2 cellular contexts compared by ENCODE assay signal in the genomic region with DNA sequence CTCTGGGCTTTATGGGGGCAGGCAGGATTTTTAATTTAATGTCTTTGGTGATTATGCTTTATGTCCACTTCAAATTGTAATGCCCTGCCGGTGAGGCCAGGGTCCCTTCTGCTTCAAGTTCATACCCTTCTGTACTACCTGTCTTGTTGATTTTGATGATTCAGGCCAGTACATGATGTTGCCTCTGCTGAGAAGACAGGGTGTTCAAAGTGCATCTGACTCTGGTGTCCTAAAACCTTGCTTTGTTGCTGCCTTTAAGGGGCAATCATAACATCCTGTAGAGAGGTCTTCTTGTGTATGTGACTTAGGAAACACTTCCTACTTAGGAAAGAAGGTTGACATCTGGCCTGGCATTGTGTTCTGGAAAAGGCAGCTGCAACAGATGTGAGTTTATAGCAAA.
TF ChIP-seq lines count a peak whose summit lies in the region.

No MANE protein-coding gene starts in this region.

TF ChIP-seq in A549, 52 proteins besides CTCF, POLR2A, EP300 and RAD21:
- TF ChIP-seq NR3C1 (IDR thresholded peaks at IDR 0.05) (no peak), POLR2AphosphoS2 (conservative IDR thresholded peaks at IDR 0.05; ENCODE audit: low read length) (no peak), HOXB13 (CRISPR knock-in tag; IDR thresholded peaks at IDR 0.05; ENCODE audit: low read depth) (no peak), BHLHE40 (IDR thresholded peaks at IDR 0.05; ENCODE audit: low read depth, low read length) (no peak), ZFP36 (IDR thresholded peaks at IDR 0.05; ENCODE audit: borderline replicate concordance, partially characterized antibody) (no peak), HOXB5 (CRISPR knock-in tag; IDR thresholded peaks at IDR 0.05) (no peak), NFE2L2 (conservative IDR thresholded peaks at IDR 0.05; ENCODE audit: low read length) (no peak), FOXS1 (CRISPR knock-in tag; IDR thresholded peaks at IDR 0.05) (no peak), MAFK (IDR thresholded peaks at IDR 0.05; ENCODE audit: partially characterized antibody) (no peak), TFCP2L1 (CRISPR knock-in tag; IDR thresholded peaks at IDR 0.05) (no peak), RNF2 (IDR thresholded peaks at IDR 0.05; ENCODE audit: borderline replicate concordance, low read depth) (no peak), MYC (IDR thresholded peaks at IDR 0.05; ENCODE audit: borderline replicate concordance, low read length) (no peak), HOXA7 (CRISPR knock-in tag; IDR thresholded peaks at IDR 0.05) (no peak)
- TF ChIP-seq, protein P1, sequence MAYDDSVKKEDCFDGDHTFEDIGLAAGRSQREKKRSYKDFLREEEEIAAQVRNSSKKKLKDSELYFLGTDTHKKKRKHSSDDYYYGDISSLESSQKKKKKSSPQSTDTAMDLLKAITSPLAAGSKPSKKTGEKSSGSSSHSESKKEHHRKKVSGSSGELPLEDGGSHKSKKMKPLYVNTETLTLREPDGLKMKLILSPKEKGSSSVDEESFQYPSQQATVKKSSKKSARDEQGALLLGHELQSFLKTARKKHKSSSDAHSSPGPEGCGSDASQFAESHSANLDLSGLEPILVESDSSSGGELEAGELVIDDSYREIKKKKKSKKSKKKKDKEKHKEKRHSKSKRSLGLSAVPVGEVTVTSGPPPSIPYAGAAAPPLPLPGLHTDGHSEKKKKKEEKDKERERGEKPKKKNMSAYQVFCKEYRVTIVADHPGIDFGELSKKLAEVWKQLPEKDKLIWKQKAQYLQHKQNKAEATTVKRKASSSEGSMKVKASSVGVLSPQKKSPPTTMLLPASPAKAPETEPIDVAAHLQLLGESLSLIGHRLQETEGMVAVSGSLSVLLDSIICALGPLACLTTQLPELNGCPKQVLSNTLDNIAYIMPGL (CRISPR knock-in tag; IDR thresholded peaks at IDR 0.05; ENCODE audit: borderline replicate concordance): no peak
- TF ChIP-seq, protein P2, sequence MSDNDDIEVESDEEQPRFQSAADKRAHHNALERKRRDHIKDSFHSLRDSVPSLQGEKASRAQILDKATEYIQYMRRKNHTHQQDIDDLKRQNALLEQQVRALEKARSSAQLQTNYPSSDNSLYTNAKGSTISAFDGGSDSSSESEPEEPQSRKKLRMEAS (IDR thresholded peaks at IDR 0.05): no peak
- TF ChIP-seq, protein P3, sequence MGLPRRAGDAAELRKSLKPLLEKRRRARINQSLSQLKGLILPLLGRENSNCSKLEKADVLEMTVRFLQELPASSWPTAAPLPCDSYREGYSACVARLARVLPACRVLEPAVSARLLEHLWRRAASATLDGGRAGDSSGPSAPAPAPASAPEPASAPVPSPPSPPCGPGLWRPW (IDR thresholded peaks at IDR 0.05): no peak
- TF ChIP-seq, protein P4, sequence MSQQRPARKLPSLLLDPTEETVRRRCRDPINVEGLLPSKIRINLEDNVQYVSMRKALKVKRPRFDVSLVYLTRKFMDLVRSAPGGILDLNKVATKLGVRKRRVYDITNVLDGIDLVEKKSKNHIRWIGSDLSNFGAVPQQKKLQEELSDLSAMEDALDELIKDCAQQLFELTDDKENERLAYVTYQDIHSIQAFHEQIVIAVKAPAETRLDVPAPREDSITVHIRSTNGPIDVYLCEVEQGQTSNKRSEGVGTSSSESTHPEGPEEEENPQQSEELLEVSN (IDR thresholded peaks at IDR 0.05; ENCODE audit: borderline replicate concordance, low read depth): no peak
- TF ChIP-seq, protein P5, sequence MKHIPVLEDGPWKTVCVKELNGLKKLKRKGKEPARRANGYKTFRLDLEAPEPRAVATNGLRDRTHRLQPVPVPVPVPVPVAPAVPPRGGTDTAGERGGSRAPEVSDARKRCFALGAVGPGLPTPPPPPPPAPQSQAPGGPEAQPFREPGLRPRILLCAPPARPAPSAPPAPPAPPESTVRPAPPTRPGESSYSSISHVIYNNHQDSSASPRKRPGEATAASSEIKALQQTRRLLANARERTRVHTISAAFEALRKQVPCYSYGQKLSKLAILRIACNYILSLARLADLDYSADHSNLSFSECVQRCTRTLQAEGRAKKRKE (CRISPR knock-in tag; IDR thresholded peaks at IDR 0.05; ENCODE audit: low read depth): no peak

TF ChIP-seq in endothelial cell of umbilical vein, 7 proteins besides CTCF, POLR2A, EP300 and RAD21:
- TF ChIP-seq, protein P2 (IDR thresholded peaks at IDR 0.05; ENCODE audit: insufficient read depth, insufficient read length): no peak
- no peak for TF ChIP-seq EZH2 (IDR thresholded peaks at IDR 0.05; ENCODE audit: borderline replicate concordance, low read depth, low read length, severe bottlenecking)
- TF ChIP-seq POLR2AphosphoS5 (IDR thresholded peaks at IDR 0.05; ENCODE audit: insufficient read depth, low read depth, low read length): peak; percentile 14
- peak; percentile 35 for TF ChIP-seq JUN (IDR thresholded peaks at IDR 0.05; ENCODE audit: borderline replicate concordance, insufficient read depth, insufficient read length, low read depth)
- TF ChIP-seq GATA2 (IDR thresholded peaks at IDR 0.05; ENCODE audit: insufficient read depth, insufficient read length, low read depth, low read length): no peak
- no peak for TF ChIP-seq MYC (IDR thresholded peaks at IDR 0.05; ENCODE audit: low read depth, low read length)
- TF ChIP-seq FOS (IDR thresholded peaks at IDR 0.05; ENCODE audit: borderline replicate concordance, insufficient read depth, low read length): peak; percentile 4
TF ChIP-seq in endothelial cell of umbilical vein: peak in this region for 3.
